1 cellular context compared by ENCODE assay signal in genomic region chr6:125312478-125312877, GRCh38.
A peak's percentile ranks its signal among the peaks of the same experiment; 100 is the strongest.
TF ChIP-seq lines count a peak whose summit lies in the region.

No MANE protein-coding gene starts in this region.

TF ChIP-seq in liver, 16 proteins besides CTCF, POLR2A, EP300 and RAD21 (continued from another document):
- TF ChIP-seq ZBTB33 (IDR thresholded peaks at IDR 0.05) (no peak), HNF4A (conservative IDR thresholded peaks at IDR 0.05) (peak; percentile 75 to 84), ATF3 (IDR thresholded peaks at IDR 0.05) (peak; percentile 11), REST (IDR thresholded peaks at IDR 0.05) (peak; percentile 66), TAF1 (conservative IDR thresholded peaks at IDR 0.05) (no peak), RXRA (IDR thresholded peaks at IDR 0.05) (peak; percentile 96 to 97), YY1 (IDR thresholded peaks at IDR 0.05) (peak; percentile 82)
